Comparison of ENCODE assay signal across 1 cellular context in the genomic region with DNA sequence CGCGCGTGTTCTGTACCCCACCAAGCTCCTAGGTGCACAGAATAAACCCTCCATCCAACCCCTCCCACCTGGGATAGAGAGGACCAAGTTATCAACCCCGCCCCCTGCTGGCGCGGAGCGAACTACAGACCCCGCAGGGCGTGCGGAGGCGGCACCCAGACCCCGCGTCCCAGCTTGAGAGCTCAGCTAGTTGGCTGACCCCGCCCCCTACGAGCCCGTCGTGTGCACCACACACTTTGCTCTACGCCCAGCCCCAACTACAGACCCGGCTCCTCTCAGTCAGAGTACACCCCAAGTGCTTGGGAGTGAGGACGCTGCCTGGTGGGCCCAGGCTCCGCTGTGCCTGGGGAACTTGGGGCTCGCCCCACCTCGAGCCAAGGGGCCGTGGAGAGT.
TF ChIP-seq lines count a peak whose summit lies in the region.

No MANE protein-coding gene starts in this region.

TF ChIP-seq in K562, 482 proteins besides CTCF, POLR2A, EP300 and RAD21 (continued from another document):
- TF ChIP-seq, protein P1, sequence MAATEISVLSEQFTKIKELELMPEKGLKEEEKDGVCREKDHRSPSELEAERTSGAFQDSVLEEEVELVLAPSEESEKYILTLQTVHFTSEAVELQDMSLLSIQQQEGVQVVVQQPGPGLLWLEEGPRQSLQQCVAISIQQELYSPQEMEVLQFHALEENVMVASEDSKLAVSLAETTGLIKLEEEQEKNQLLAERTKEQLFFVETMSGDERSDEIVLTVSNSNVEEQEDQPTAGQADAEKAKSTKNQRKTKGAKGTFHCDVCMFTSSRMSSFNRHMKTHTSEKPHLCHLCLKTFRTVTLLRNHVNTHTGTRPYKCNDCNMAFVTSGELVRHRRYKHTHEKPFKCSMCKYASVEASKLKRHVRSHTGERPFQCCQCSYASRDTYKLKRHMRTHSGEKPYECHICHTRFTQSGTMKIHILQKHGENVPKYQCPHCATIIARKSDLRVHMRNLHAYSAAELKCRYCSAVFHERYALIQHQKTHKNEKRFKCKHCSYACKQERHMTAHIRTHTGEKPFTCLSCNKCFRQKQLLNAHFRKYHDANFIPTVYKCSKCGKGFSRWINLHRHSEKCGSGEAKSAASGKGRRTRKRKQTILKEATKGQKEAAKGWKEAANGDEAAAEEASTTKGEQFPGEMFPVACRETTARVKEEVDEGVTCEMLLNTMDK (IDR thresholded peaks at IDR 0.05; ENCODE audit: borderline replicate concordance, insufficient read depth, low read depth, low read length, poor library complexity, severe bottlenecking) = peak; percentile 72
- TF ChIP-seq SOX6 (IDR thresholded peaks at IDR 0.05) = no peak
- TF ChIP-seq PTTG1 (tag; IDR thresholded peaks at IDR 0.05; ENCODE audit: low read depth) = no peak
- peak; percentile 71 for TF ChIP-seq EGR1 (conservative IDR thresholded peaks at IDR 0.05)
- no peak for TF ChIP-seq KAT8 (IDR thresholded peaks at IDR 0.05; ENCODE audit: low read depth)
- TF ChIP-seq MYC (IDR thresholded peaks at IDR 0.05; ENCODE audit: low read depth, low read length) = no peak
- TF ChIP-seq MYC (CRISPR knock-in tag; IDR thresholded peaks at IDR 0.05; ENCODE audit: borderline replicate concordance, low read depth) = no peak
- no peak for TF ChIP-seq ZNF408 (CRISPR knock-in tag; IDR thresholded peaks at IDR 0.05; ENCODE audit: low read depth)
- no peak for TF ChIP-seq ZFP30 (CRISPR knock-in tag; IDR thresholded peaks at IDR 0.05; ENCODE audit: borderline replicate concordance)
- no peak for TF ChIP-seq ZKSCAN8 (CRISPR knock-in tag; IDR thresholded peaks at IDR 0.05)
- no peak for TF ChIP-seq RBM14 (IDR thresholded peaks at IDR 0.05; ENCODE audit: borderline replicate concordance, insufficient read depth, low read depth, low read length)
- TF ChIP-seq, protein P2, sequence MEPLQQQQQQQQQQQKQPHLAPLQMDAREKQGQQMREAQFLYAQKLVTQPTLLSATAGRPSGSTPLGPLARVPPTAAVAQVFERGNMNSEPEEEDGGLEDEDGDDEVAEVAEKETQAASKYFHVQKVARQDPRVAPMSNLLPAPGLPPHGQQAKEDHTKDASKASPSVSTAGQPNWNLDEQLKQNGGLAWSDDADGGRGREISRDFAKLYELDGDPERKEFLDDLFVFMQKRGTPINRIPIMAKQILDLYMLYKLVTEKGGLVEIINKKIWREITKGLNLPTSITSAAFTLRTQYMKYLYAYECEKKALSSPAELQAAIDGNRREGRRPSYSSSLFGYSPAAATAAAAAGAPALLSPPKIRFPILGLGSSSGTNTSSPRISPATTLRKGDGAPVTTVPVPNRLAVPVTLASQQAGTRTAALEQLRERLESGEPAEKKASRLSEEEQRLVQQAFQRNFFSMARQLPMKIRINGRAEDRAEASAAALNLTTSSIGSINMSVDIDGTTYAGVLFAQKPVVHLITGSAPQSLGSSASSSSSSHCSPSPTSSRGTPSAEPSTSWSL (CRISPR knock-in tag; IDR thresholded peaks at IDR 0.05; ENCODE audit: borderline replicate concordance) = no peak
- no peak for TF ChIP-seq ZC3H8 (IDR thresholded peaks at IDR 0.05)
- no peak for TF ChIP-seq ELF2 (CRISPR knock-in tag; IDR thresholded peaks at IDR 0.05)
- TF ChIP-seq XRCC3 (IDR thresholded peaks at IDR 0.05) = no peak
- TF ChIP-seq ZEB2 (IDR thresholded peaks at IDR 0.05) = no peak
- TF ChIP-seq ZFP1 (CRISPR knock-in tag; IDR thresholded peaks at IDR 0.05) = no peak
- TF ChIP-seq RBM34 (IDR thresholded peaks at IDR 0.05; ENCODE audit: borderline replicate concordance, insufficient read depth, low read length) = no peak
- no peak for TF ChIP-seq ZNF436 (CRISPR knock-in tag; IDR thresholded peaks at IDR 0.05)
- TF ChIP-seq, protein P3, sequence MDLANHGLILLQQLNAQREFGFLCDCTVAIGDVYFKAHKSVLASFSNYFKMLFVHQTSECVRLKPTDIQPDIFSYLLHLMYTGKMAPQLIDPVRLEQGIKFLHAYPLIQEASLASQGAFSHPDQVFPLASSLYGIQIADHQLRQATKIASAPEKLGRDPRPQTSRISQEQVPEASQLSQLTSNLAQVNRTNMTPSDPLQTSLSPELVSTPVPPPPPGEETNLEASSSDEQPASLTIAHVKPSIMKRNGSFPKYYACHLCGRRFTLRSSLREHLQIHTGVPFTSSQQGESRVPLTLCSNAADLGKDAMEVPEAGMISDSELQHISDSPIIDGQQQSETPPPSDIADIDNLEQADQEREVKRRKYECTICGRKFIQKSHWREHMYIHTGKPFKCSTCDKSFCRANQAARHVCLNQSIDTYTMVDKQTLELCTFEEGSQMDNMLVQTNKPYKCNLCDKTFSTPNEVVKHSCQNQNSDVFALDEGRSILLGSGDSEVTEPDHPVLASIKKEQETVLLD (IDR thresholded peaks at IDR 0.05) = no peak
- TF ChIP-seq NCOA4 (IDR thresholded peaks at IDR 0.05; ENCODE audit: partially characterized antibody) = no peak
- TF ChIP-seq SMC3 (conservative IDR thresholded peaks at IDR 0.05; ENCODE audit: insufficient read depth, low read depth, low read length) = peak; percentile 46
- no peak for TF ChIP-seq NONO (IDR thresholded peaks at IDR 0.05; ENCODE audit: low read depth in 2 of 2, low read length in 1 of 2)
- TF ChIP-seq POLR3G (IDR thresholded peaks at IDR 0.05; ENCODE audit: extremely low read depth, insufficient read length, insufficient replicate concordance) = no peak
- TF ChIP-seq ZNF197 (CRISPR knock-in tag; IDR thresholded peaks at IDR 0.05; ENCODE audit: low read depth) = no peak
